Comparison of ENCODE assay signal across 1 cellular context in genomic region chr1:178541829-178542553, GRCh38.
TF ChIP-seq lines count a peak whose summit lies in the region.

No MANE protein-coding gene starts in this region.

TF ChIP-seq in HepG2, 621 proteins besides CTCF, POLR2A, EP300 and RAD21 (continued from another document and continues in another):
- TF ChIP-seq ZNF619 (CRISPR knock-in tag; IDR thresholded peaks at IDR 0.05) = no peak
- no peak for TF ChIP-seq ZKSCAN1 (IDR thresholded peaks at IDR 0.05; ENCODE audit: low read length)
- TF ChIP-seq GPN1 (CRISPR knock-in tag; IDR thresholded peaks at IDR 0.05; ENCODE audit: borderline replicate concordance) = no peak
- TF ChIP-seq KLF16 (CRISPR knock-in tag; IDR thresholded peaks at IDR 0.05) = no peak; a peak in 1 of 4 replicates
- TF ChIP-seq TEAD2 (CRISPR knock-in tag; IDR thresholded peaks at IDR 0.05) = no peak
- 0 out of 2 replicates have a peak, but pooled peaks have one; percentile 53 for TF ChIP-seq ZNF276 (CRISPR knock-in tag; IDR thresholded peaks at IDR 0.05; ENCODE audit: low read depth)
- no peak; the same call in 1 of the 2 replicates for TF ChIP-seq GATAD1 (CRISPR knock-in tag; IDR thresholded peaks at IDR 0.05)
- peak; percentile 8 for TF ChIP-seq SKI (IDR thresholded peaks at IDR 0.05; ENCODE audit: partially characterized antibody)
- no peak for TF ChIP-seq ZNF207 (IDR thresholded peaks at IDR 0.05; ENCODE audit: borderline replicate concordance)
- peak; percentile 79 for TF ChIP-seq TEAD3 (CRISPR knock-in tag; optimal IDR thresholded peaks at IDR 0.05; ENCODE audit: borderline replicate concordance)
- peak; percentile 73 for TF ChIP-seq GATAD2A (CRISPR knock-in tag; IDR thresholded peaks at IDR 0.05)
- no peak for TF ChIP-seq ZFYVE20 (CRISPR knock-in tag; IDR thresholded peaks at IDR 0.05; ENCODE audit: borderline replicate concordance, low read depth)
- TF ChIP-seq ZNF646 (CRISPR knock-in tag; IDR thresholded peaks at IDR 0.05) = 0 out of 2 replicates have a peak, but pooled peaks have one; percentile 17
- no peak for TF ChIP-seq ETV6 (CRISPR knock-in tag; conservative IDR thresholded peaks at IDR 0.05)
- TF ChIP-seq ZBTB42 (CRISPR knock-in tag; IDR thresholded peaks at IDR 0.05) = no peak
- no peak; the same call in 1 of the 2 replicates for TF ChIP-seq ZNF670 (CRISPR knock-in tag; IDR thresholded peaks at IDR 0.05; ENCODE audit: borderline replicate concordance)
- TF ChIP-seq RCOR2 (CRISPR knock-in tag; IDR thresholded peaks at IDR 0.05) = no peak
- 0 out of 2 replicates have a peak, but pooled peaks have one; percentile 67 for TF ChIP-seq SP140L (CRISPR knock-in tag; IDR thresholded peaks at IDR 0.05; ENCODE audit: borderline replicate concordance)
- peak; percentile 60; the same call in 1 of the 2 replicates for TF ChIP-seq TGIF2 (CRISPR knock-in tag; IDR thresholded peaks at IDR 0.05)
- TF ChIP-seq HNRNPL (IDR thresholded peaks at IDR 0.05; ENCODE audit: low read depth, low read length) = no peak
- TF ChIP-seq YEATS4 (CRISPR knock-in tag; IDR thresholded peaks at IDR 0.05; ENCODE audit: borderline replicate concordance) = peak; percentile 60; the same call in 1 of the 2 replicates
- peak; percentile 66; the same call in 1 of the 2 replicates for TF ChIP-seq IRF9 (CRISPR knock-in tag; IDR thresholded peaks at IDR 0.05; ENCODE audit: borderline replicate concordance)
- no peak for TF ChIP-seq NR3C1 (CRISPR knock-in tag; IDR thresholded peaks at IDR 0.05)
- peak; percentile 84 for TF ChIP-seq ZNF687 (CRISPR knock-in tag; IDR thresholded peaks at IDR 0.05)
- no peak for TF ChIP-seq SUZ12 (IDR thresholded peaks at IDR 0.05; ENCODE audit: low read depth, low read length)
- TF ChIP-seq ZNF564 (CRISPR knock-in tag; IDR thresholded peaks at IDR 0.05) = peak; percentile 76; the same call in 1 of the 2 replicates
- no peak for TF ChIP-seq ZNF414 (CRISPR knock-in tag; IDR thresholded peaks at IDR 0.05)
- peak; percentile 62; the same call in 1 of the 2 replicates for TF ChIP-seq KMT2B (CRISPR knock-in tag; IDR thresholded peaks at IDR 0.05)
- TF ChIP-seq MTERF4 (CRISPR knock-in tag; IDR thresholded peaks at IDR 0.05) = peak; percentile 82; the same call in 1 of the 2 replicates
- TF ChIP-seq ZNF776 (CRISPR knock-in tag; IDR thresholded peaks at IDR 0.05) = no peak
- TF ChIP-seq CHD2 (IDR thresholded peaks at IDR 0.05; ENCODE audit: low read depth, low read length) = no peak
- TF ChIP-seq IKZF1 (IDR thresholded peaks at IDR 0.05) = no peak
- no peak; the same call in 1 of the 2 replicates for TF ChIP-seq RFX3 (CRISPR knock-in tag; IDR thresholded peaks at IDR 0.05)
- no peak for TF ChIP-seq PAF1 (CRISPR knock-in tag; IDR thresholded peaks at IDR 0.05)
- TF ChIP-seq FOXK2 (IDR thresholded peaks at IDR 0.05) = no peak
- TF ChIP-seq ZNF18 (CRISPR knock-in tag; IDR thresholded peaks at IDR 0.05; ENCODE audit: insufficient replicate concordance) = peak; percentile 85
- TF ChIP-seq ZNF136 (CRISPR knock-in tag; IDR thresholded peaks at IDR 0.05; ENCODE audit: low read depth) = no peak
- TF ChIP-seq DDIT3 (CRISPR knock-in tag; IDR thresholded peaks at IDR 0.05) = no peak
- TF ChIP-seq ZNF256 (CRISPR knock-in tag; conservative IDR thresholded peaks at IDR 0.05) = no peak
- 0 out of 2 replicates have a peak, but pooled peaks have one; percentile 38 for TF ChIP-seq ZSCAN5A (CRISPR knock-in tag; IDR thresholded peaks at IDR 0.05; ENCODE audit: borderline replicate concordance)
- TF ChIP-seq EZH2 (conservative IDR thresholded peaks at IDR 0.05; ENCODE audit: low read depth, low read length) = no peak
- TF ChIP-seq FOXP1 (IDR thresholded peaks at IDR 0.05) = no peak
- 0 out of 2 replicates have a peak, but pooled peaks have one; percentile 22 for TF ChIP-seq FOXP1 (CRISPR knock-in tag; IDR thresholded peaks at IDR 0.05)
- TF ChIP-seq HNRNPLL (IDR thresholded peaks at IDR 0.05; ENCODE audit: low read depth, low read length, poor library complexity, severe bottlenecking) = no peak
